In genomic region chr7:158498443-158499108, GRCh38 we compare ENCODE assay signal across 1 cellular context.
TF ChIP-seq lines count a peak whose summit lies in the region.

No MANE protein-coding gene starts in this region.

TF ChIP-seq in HepG2, 621 proteins besides CTCF, POLR2A, EP300 and RAD21 (continued from another document and continues in another):
- TF ChIP-seq BATF2 (CRISPR knock-in tag; IDR thresholded peaks at IDR 0.05) (no peak), ZNF761 (CRISPR knock-in tag; conservative IDR thresholded peaks at IDR 0.05) (no peak), MXI1 (IDR thresholded peaks at IDR 0.05; ENCODE audit: borderline replicate concordance, low read depth, low read length) (peak; percentile 86; the same call in 1 of the 3 replicates), ZNF264 (CRISPR knock-in tag; IDR thresholded peaks at IDR 0.05) (no peak), TRIM24 (CRISPR knock-in tag; IDR thresholded peaks at IDR 0.05) (no peak), ZNF280D (CRISPR knock-in tag; IDR thresholded peaks at IDR 0.05) (no peak), MNT (IDR thresholded peaks at IDR 0.05) (peak; percentile 73), HNF4A (CRISPR knock-in tag; IDR thresholded peaks at IDR 0.05) (peak; percentile 87), ZNF10 (CRISPR knock-in tag; IDR thresholded peaks at IDR 0.05; ENCODE audit: borderline replicate concordance, low read depth) (no peak), ATM (IDR thresholded peaks at IDR 0.05; ENCODE audit: borderline replicate concordance) (no peak), TSC22D2 (CRISPR knock-in tag; IDR thresholded peaks at IDR 0.05; ENCODE audit: borderline replicate concordance) (0 out of 2 replicates have a peak, but pooled peaks have one; percentile 18), CCDC6 (CRISPR knock-in tag; IDR thresholded peaks at IDR 0.05) (no peak), FOXP1 (IDR thresholded peaks at IDR 0.05) (no peak), FOXP1 (CRISPR knock-in tag; IDR thresholded peaks at IDR 0.05) (peak; percentile 57; the same call in 1 of the 2 replicates), MEF2D (CRISPR knock-in tag; IDR thresholded peaks at IDR 0.05) (0 out of 2 replicates have a peak, but pooled peaks have one; percentile 35), ZNF530 (CRISPR knock-in tag; IDR thresholded peaks at IDR 0.05; ENCODE audit: low read depth) (no peak), SETDB1 (CRISPR knock-in tag; IDR thresholded peaks at IDR 0.05; ENCODE audit: borderline replicate concordance) (no peak), XRCC5 (optimal IDR thresholded peaks at IDR 0.05; ENCODE audit: low read length) (no peak), ZBTB20 (CRISPR knock-in tag; IDR thresholded peaks at IDR 0.05; ENCODE audit: borderline replicate concordance, low read depth) (peak; percentile 94; the same call in 1 of the 2 replicates), GPN1 (CRISPR knock-in tag; IDR thresholded peaks at IDR 0.05; ENCODE audit: borderline replicate concordance) (no peak), ZNF281 (CRISPR knock-in tag; IDR thresholded peaks at IDR 0.05; ENCODE audit: borderline replicate concordance) (no peak), HHEX (CRISPR knock-in tag; IDR thresholded peaks at IDR 0.05) (no peak), HNRNPLL (IDR thresholded peaks at IDR 0.05; ENCODE audit: low read depth, low read length, poor library complexity, severe bottlenecking) (no peak), ZSCAN9 (CRISPR knock-in tag; IDR thresholded peaks at IDR 0.05; ENCODE audit: borderline replicate concordance) (peak; percentile 21; the same call in 1 of the 2 replicates), MED13 (CRISPR knock-in tag; IDR thresholded peaks at IDR 0.05) (no peak), ZNF557 (CRISPR knock-in tag; IDR thresholded peaks at IDR 0.05) (no peak), POLR2AphosphoS2 (IDR thresholded peaks at IDR 0.05; ENCODE audit: low read depth, low read length) (no peak), MYPOP (CRISPR knock-in tag; IDR thresholded peaks at IDR 0.05) (no peak), ZKSCAN5 (CRISPR knock-in tag; IDR thresholded peaks at IDR 0.05) (no peak), ZNF816 (CRISPR knock-in tag; IDR thresholded peaks at IDR 0.05; ENCODE audit: borderline replicate concordance) (no peak), ZMYM3 (CRISPR knock-in tag; IDR thresholded peaks at IDR 0.05) (0 out of 2 replicates have a peak, but pooled peaks have one; percentile 26), ESRRA (CRISPR knock-in tag; IDR thresholded peaks at IDR 0.05; ENCODE audit: low read depth) (no peak), CENPBD1 (CRISPR knock-in tag; IDR thresholded peaks at IDR 0.05; ENCODE audit: borderline replicate concordance, low read depth) (no peak), NFAT5 (CRISPR knock-in tag; IDR thresholded peaks at IDR 0.05) (no peak), NR2F6 (IDR thresholded peaks at IDR 0.05) (no peak), NR2F6 (CRISPR knock-in tag; IDR thresholded peaks at IDR 0.05) (peak; percentile 29; the same call in 1 of the 2 replicates), ZNF501 (CRISPR knock-in tag; IDR thresholded peaks at IDR 0.05) (no peak), TEAD3 (CRISPR knock-in tag; optimal IDR thresholded peaks at IDR 0.05; ENCODE audit: borderline replicate concordance) (peak; percentile 38), HOXA7 (CRISPR knock-in tag; IDR thresholded peaks at IDR 0.05) (no peak), SMAD3 (CRISPR knock-in tag; IDR thresholded peaks at IDR 0.05) (no peak), ZNF253 (CRISPR knock-in tag; IDR thresholded peaks at IDR 0.05; ENCODE audit: borderline replicate concordance) (no peak), MIER2 (CRISPR knock-in tag; IDR thresholded peaks at IDR 0.05) (0 out of 2 replicates have a peak, but pooled peaks have one; percentile 38), FIP1L1 (IDR thresholded peaks at IDR 0.05; ENCODE audit: borderline replicate concordance, insufficient read depth, low read depth, low read length) (no peak), ZNF562 (CRISPR knock-in tag; IDR thresholded peaks at IDR 0.05; ENCODE audit: borderline replicate concordance) (no peak), NFYB (CRISPR knock-in tag; IDR thresholded peaks at IDR 0.05) (no peak), TCF12 (IDR thresholded peaks at IDR 0.05) (no peak), TCF12 (CRISPR knock-in tag; IDR thresholded peaks at IDR 0.05) (no peak), CHD4 (IDR thresholded peaks at IDR 0.05; ENCODE audit: borderline replicate concordance, low read length) (no peak), ZNF430 (CRISPR knock-in tag; IDR thresholded peaks at IDR 0.05) (no peak), FOXA3 (CRISPR knock-in tag; IDR thresholded peaks at IDR 0.05) (peak; percentile 96), PRDM15 (CRISPR knock-in tag; IDR thresholded peaks at IDR 0.05) (peak; percentile 90)
